2 cellular contexts compared by ENCODE assay signal in genomic region chr5:96058084-96058483, GRCh38.
TF ChIP-seq lines count a peak whose summit lies in the region.

No MANE protein-coding gene starts in this region.

TF ChIP-seq in GM23338, 12 proteins besides CTCF, POLR2A, EP300 and RAD21:
- TF ChIP-seq REST (IDR thresholded peaks at IDR 0.05; ENCODE audit: unreplicated experiment) (no peak), STAT1 (IDR thresholded peaks at IDR 0.05; ENCODE audit: unreplicated experiment) (no peak), CREB1 (CRISPR knock-in tag; IDR thresholded peaks at IDR 0.05; ENCODE audit: low read depth) (no peak), ETS1 (IDR thresholded peaks at IDR 0.05) (no peak), ZNF462 (CRISPR knock-in tag; IDR thresholded peaks at IDR 0.05) (no peak), ZNF114 (CRISPR knock-in tag; IDR thresholded peaks at IDR 0.05) (no peak), POLR2AphosphoS5 (IDR thresholded peaks at IDR 0.05; ENCODE audit: low read depth) (no peak), NANOG (IDR thresholded peaks at IDR 0.05; ENCODE audit: borderline replicate concordance) (no peak), JUNB (IDR thresholded peaks at IDR 0.05; ENCODE audit: unreplicated experiment) (no peak), ZNF331 (CRISPR knock-in tag; IDR thresholded peaks at IDR 0.05; ENCODE audit: low read depth) (no peak), EZH2phosphoT487 (IDR thresholded peaks at IDR 0.05; ENCODE audit: unreplicated experiment) (no peak), EZH2 (IDR thresholded peaks at IDR 0.05; ENCODE audit: low read depth, unreplicated experiment) (no peak)

TF ChIP-seq in IMR-90, 13 proteins besides CTCF, POLR2A, EP300 and RAD21:
- TF ChIP-seq CHD1 (IDR thresholded peaks at IDR 0.05; ENCODE audit: low read depth, low read length) (no peak), MAZ (IDR thresholded peaks at IDR 0.05; ENCODE audit: borderline replicate concordance, low read depth, low read length) (no peak), CEBPB (IDR thresholded peaks at IDR 0.05; ENCODE audit: low read depth, low read length) (no peak), RFX5 (IDR thresholded peaks at IDR 0.05; ENCODE audit: low read depth, low read length) (no peak), BHLHE40 (IDR thresholded peaks at IDR 0.05; ENCODE audit: low read depth, low read length) (no peak), ELK1 (IDR thresholded peaks at IDR 0.05; ENCODE audit: borderline replicate concordance, low read depth, low read length) (no peak), FOS (IDR thresholded peaks at IDR 0.05; ENCODE audit: low read depth, low read length) (no peak), RCOR1 (IDR thresholded peaks at IDR 0.05; ENCODE audit: insufficient replicate concordance, low read length) (no peak), MXI1 (IDR thresholded peaks at IDR 0.05; ENCODE audit: borderline replicate concordance, low read depth, low read length) (no peak), SMC3 (IDR thresholded peaks at IDR 0.05; ENCODE audit: low read depth, low read length) (no peak), MAFK (IDR thresholded peaks at IDR 0.05; ENCODE audit: low read depth, low read length) (no peak), NFE2L2 (IDR thresholded peaks at IDR 0.05; ENCODE audit: low read depth, low read length) (no peak)
- TF ChIP-seq, protein P1, sequence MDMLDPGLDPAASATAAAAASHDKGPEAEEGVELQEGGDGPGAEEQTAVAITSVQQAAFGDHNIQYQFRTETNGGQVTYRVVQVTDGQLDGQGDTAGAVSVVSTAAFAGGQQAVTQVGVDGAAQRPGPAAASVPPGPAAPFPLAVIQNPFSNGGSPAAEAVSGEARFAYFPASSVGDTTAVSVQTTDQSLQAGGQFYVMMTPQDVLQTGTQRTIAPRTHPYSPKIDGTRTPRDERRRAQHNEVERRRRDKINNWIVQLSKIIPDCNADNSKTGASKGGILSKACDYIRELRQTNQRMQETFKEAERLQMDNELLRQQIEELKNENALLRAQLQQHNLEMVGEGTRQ (IDR thresholded peaks at IDR 0.05; ENCODE audit: low read depth, low read length) = no peak
TF ChIP-seq in IMR-90: peak in this region for 0.
